ENCODE assay signal across 9 cellular contexts in genomic region chr12:3130053-3130805, GRCh38. TPM values are rescaled to one million over a fixed set of nuclear protein-coding genes. Genes with fewer than 3 reads are reported as not detected.
DNase-seq lines count a peak whose midpoint lies in the region; ATAC-seq and TF ChIP-seq lines count a peak whose summit lies in the region.
"Had no signal": no experiment of that assay in that cellular context is flagged by ENCODE, and none has a peak within 500 bp of the region (broad histone marks: within the 10 kb centered on the region; RNA-seq: fewer than 3 reads in every experiment).

No MANE protein-coding gene starts in this region.

- H3K4me3 ChIP-seq in MG63 (no peak overlapping the region), skeletal muscle satellite cell (ENCODE audit: low read length) (peak overlapping the region; percentile 53), hepatocyte (no peak overlapping the region)

- peaks cover 9% of the 10 kb centered on the region for H3K9me3 ChIP-seq in MG63
- H3K9me3 ChIP-seq in skeletal muscle satellite cell (replicated peaks; ENCODE audit: low read length) = no peaks in the 10 kb centered on the region
- no peaks in the 10 kb centered on the region for H3K9me3 ChIP-seq in hepatocyte (ENCODE audit: low read depth)

- H3K79me2 ChIP-seq in hepatocyte = peaks cover 2% of the 10 kb centered on the region

- H3K9me2 ChIP-seq in hepatocyte (replicated peaks; ENCODE audit: insufficient read depth) = no peaks in the 10 kb centered on the region

- peaks cover 33% of the 10 kb centered on the region for H3K4me1 ChIP-seq in skeletal muscle satellite cell (ENCODE audit: control insufficient read depth, insufficient read depth, low read length)
- H3K4me1 ChIP-seq in hepatocyte (ENCODE audit: insufficient read depth) = no peaks in the 10 kb centered on the region

- peak overlapping the region; percentile 40 for H3K9ac ChIP-seq in skeletal muscle satellite cell (ENCODE audit: low read depth, low read length)

- no peaks in the 10 kb centered on the region for H3K36me3 ChIP-seq in MG63
- H3K36me3 ChIP-seq in skeletal muscle satellite cell (ENCODE audit: insufficient read depth, low read length) = no peaks in the 10 kb centered on the region
- no peaks in the 10 kb centered on the region for H3K36me3 ChIP-seq in hepatocyte (replicated peaks; ENCODE audit: insufficient read depth, low read depth)
- H3K36me3 ChIP-seq: spleen had no signal

- no peak for TF ChIP-seq CTCF in hepatocyte (IDR thresholded peaks at IDR 0.05; ENCODE audit: poor library complexity)

- DNase-seq in MG63 = peak; percentile 71
- peak; percentile 79 for DNase-seq in RPMI8226
- no peak for DNase-seq in left cardiac atrium
- no peak for DNase-seq in hepatocyte (ENCODE audit: low spot score)
- DNase-seq in epidermal melanocyte (ENCODE audit: insufficient read length, low spot score) = no peak
- DNase-seq: NK-92 treated with Interleukin-12 subunit alpha and Interleukin-12 subunit beta, amount 100 ng/mL, for 24 hours; spleen had no signal

- intact Hi-C loops in left cardiac atrium (cut with DNase I) = loop anchor here (5.0 to 10.0 kb wide), 3 partner anchors 55 to 75 kb away; partner anchors contain the start of gene TSPAN9 (in 1 of the 2)

- no peaks in the 10 kb centered on the region for H4K20me1 ChIP-seq in hepatocyte (ENCODE audit: insufficient read depth, poor library complexity, severe bottlenecking)

- 73% methylated on average over 23 of the region's 24 CpGs for WGBS in hepatocyte (ENCODE audit: low lambda C conversion rate, missing lambda C conversion rate)

- peak; percentile 48 to 54 for ATAC-seq in left cardiac atrium
- ATAC-seq in HG02759 (IDR thresholded peaks at IDR 0.05; ENCODE audit: unreplicated experiment) = no peak

- H3K27ac ChIP-seq in hepatocyte = no peak overlapping the region

- peak overlapping the region; percentile 76 for H3K4me2 ChIP-seq in skeletal muscle satellite cell (ENCODE audit: low read length)
- H3K4me2 ChIP-seq in hepatocyte = no peak overlapping the region

- no peak overlapping the region for H2AFZ ChIP-seq in hepatocyte

- no peaks in the 10 kb centered on the region for H3K27me3 ChIP-seq in MG63
- H3K27me3 ChIP-seq in skeletal muscle satellite cell (ENCODE audit: control insufficient read depth, insufficient read depth, low read length) = no peaks in the 10 kb centered on the region
- H3K27me3 ChIP-seq in hepatocyte = no peaks in the 10 kb centered on the region

RNA-seq across cellular contexts. Expression of gene TSPAN9, which starts 53.0 kb away (rescaled TPM):
- 25.8 and 31.0 TPM in 2 replicates for total RNA-seq in MG63 (2014; rRNA removed; shearing (Covaris generic); ENCODE audit: low replicate concordance)
- total RNA-seq in left cardiac atrium (100 to 1,000 TPM; 125 to 201 TPM), hepatocyte (35.3 and 38.6 TPM in 2 replicates)
- 5.8 and 15.9 TPM in 2 replicates for total RNA-seq in skeletal muscle satellite cell (2012; rRNA removed)
- 16.6 and 19.8 TPM in 2 replicates for polyA plus RNA-seq in hepatocyte

Comparison
In these comparisons a context has a peak if more than half of its experiments do, and no peak if none do; other contexts are left out.
1. DNase-seq: peak in MG63 (single experiment) and RPMI8226 (single experiment); none in left cardiac atrium (single experiment), hepatocyte (single experiment) and epidermal melanocyte (single experiment).